Comparison of ENCODE assay signal across 11 cellular contexts in genomic region chr17:14901376-14901775, GRCh38.
"Had no signal": no experiment of that assay in that cellular context is flagged by ENCODE, and none has a peak within 500 bp of the region (broad histone marks: within the 10 kb centered on the region; RNA-seq: fewer than 3 reads in every experiment).

No MANE protein-coding gene starts in this region.

- ATAC-seq: GM23338, HCT116 had no signal

- H3K4me1 ChIP-seq: HAP-1 had no signal

- H3K36me3 ChIP-seq: HAP-1 had no signal

- H3K27ac ChIP-seq: GM23248 had no signal

- FAIRE-seq: H1, H54 had no signal

- H3K9me3 ChIP-seq: HAP-1 had no signal

- H3K4me2 ChIP-seq: GM23338 had no signal

- H3K4me3 ChIP-seq: GM23248, GM23338, HAP-1 had no signal

- DNase-seq: GM23248, GOT3, H7, H9, HCEC 1CT, HFFc6 had no signal
